Comparison of ENCODE assay signal across 8 cellular contexts in the genomic region with DNA sequence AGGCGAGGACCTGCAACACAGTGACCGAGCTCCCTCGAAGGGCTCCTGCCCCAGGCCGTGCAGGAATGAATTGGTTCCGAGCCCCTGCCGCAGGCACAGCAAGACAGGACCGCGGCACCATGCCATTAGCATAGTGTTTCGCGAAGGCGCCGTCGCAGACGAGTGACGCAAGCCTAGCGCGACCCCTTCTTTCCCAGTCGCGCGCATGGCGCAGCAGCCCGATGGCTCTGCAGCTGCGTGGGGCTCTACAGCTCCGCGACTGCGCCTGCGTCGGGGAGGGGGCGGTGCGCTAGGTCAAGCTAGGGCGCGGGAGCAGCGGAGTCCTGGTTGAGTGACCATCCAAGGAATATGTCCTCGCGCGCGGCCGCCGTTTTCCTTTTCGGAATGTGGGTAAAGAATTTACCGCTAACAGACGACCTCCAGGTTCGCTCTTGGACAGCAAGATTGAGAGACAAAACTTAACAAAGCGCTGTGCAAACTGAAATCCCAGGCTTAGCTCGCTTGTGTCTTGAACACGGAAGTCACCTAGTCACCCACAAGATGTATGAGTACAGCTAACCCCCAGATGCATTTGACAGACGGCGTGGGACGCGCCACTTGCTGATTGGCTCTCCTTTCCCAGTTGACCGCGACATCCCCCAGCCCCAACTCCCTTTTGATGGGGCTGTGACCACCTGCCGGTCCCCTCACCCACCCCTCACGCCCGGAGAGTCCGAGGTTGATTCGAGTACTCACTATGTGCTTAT. TPM values are rescaled to one million over a fixed set of nuclear protein-coding genes. Genes with fewer than 3 reads are reported as not detected.
A peak's percentile ranks its signal among the peaks of the same experiment; 100 is the strongest.
DNase-seq lines count a peak whose midpoint lies in the region; ATAC-seq and TF ChIP-seq lines count a peak whose summit lies in the region.

A gene (minus strand): TSS at position 164 of the 746 bp plus-strand sequence. CDS start 32 bp downstream, at position 132.

- 0 out of 2 replicates have a peak, but pooled peaks cover 1% of the 10 kb centered on the region for H4K20me1 ChIP-seq in PC-9 (ENCODE audit: insufficient read depth)

- in situ Hi-C loops in KBM-7 (cut with MboI; ENCODE audit: low pct_unique_long_range_greater_than_20kb, low sequenced_read_pairs) = no loop called here

- H3K4me3 ChIP-seq in PC-9 = peak within 1 kb of the TSS; percentile 80
- H3K4me3 ChIP-seq in mucosa of descending colon = peak within 1 kb of the TSS; percentile 54

- peaks cover 6% of the 10 kb centered on the region; the same call in 1 of the 2 replicates for H3F3A ChIP-seq in PC-9 (ENCODE audit: insufficient read depth, low read depth)

- H3K4me2 ChIP-seq in PC-9 = peak within 1 kb of the TSS; percentile 87

- POLR2A ChIA-PET in PC-9 (lab: Charles Lee; ENCODE audit: unreplicated experiment) = interaction anchor here (0.6 to 0.9 kb wide), 7 partner anchors 26 to 1163 kb away, joined by 3 to 10 read pairs (median 3); no protein-coding TSS in a partner anchor

- peaks cover 45% of the 10 kb centered on the region for H3K79me2 ChIP-seq in PC-9 (ENCODE audit: low read depth)

- ATAC-seq in GM21723 (IDR thresholded peaks at IDR 0.05; ENCODE audit: unreplicated experiment) = peak; percentile 96
- peak; percentile 100 for ATAC-seq in mucosa of descending colon

- H2AFZ ChIP-seq in PC-9 = peak within 1 kb of the TSS; percentile 95

- intact Hi-C loops in PC-9 (cut with micrococcal nuclease; ENCODE audit: unreplicated experiment) = loop anchor here (1.0 kb wide), 1 partner anchor 24 kb away; a partner anchor contains a TSS
- intact Hi-C loops in mucosa of descending colon (cut with DNase I, micrococcal nuclease) = no loop called here

- no peaks in the 10 kb centered on the region for H3K9me2 ChIP-seq in PC-9 (ENCODE audit: insufficient read depth)

- H3K36me3 ChIP-seq in PC-9 (ENCODE audit: low read depth) (0 out of 2 replicates have a peak, but pooled peaks cover under 1% of the 10 kb centered on the region), mucosa of descending colon (ENCODE audit: low read depth) (no peaks in the 10 kb centered on the region)

- no peaks in the 10 kb centered on the region for H3K9me3 ChIP-seq in PC-9 (ENCODE audit: insufficient read depth, low read depth)
- no peaks in the 10 kb centered on the region for H3K9me3 ChIP-seq in mucosa of descending colon

- TF ChIP-seq CTCF in PC-9 (conservative IDR thresholded peaks at IDR 0.05) = no peak
- no peak for TF ChIP-seq CTCF in mucosa of descending colon (IDR thresholded peaks at IDR 0.05)

- H3K4me1 ChIP-seq in PC-9 (replicated peaks; ENCODE audit: insufficient read depth) (peaks cover 16% of the 10 kb centered on the region), mucosa of descending colon (ENCODE audit: low read depth) (peaks cover 18% of the 10 kb centered on the region)

- no peaks in the 10 kb centered on the region for H3K27me3 ChIP-seq in PC-9 (ENCODE audit: insufficient read depth, low read depth)

- CTCF ChIA-PET in PC-9 (lab: Charles Lee) = no interaction called here

- H3K27ac ChIP-seq in PC-9 (peak within 1 kb of the TSS; percentile 46; the same call in 1 of the 2 replicates), epithelial cell of prostate (peak within 1 kb of the TSS; percentile 50)

- peak; percentile 83 for DNase-seq in DMS53 treated with DMSO at 0.1 percent for 48 hours (lab: John Stamatoyannopoulos, UW; ENCODE audit: unreplicated experiment)
- peak; percentile 96 for DNase-seq in KBM-7
- peak; percentile 90 to 95 for DNase-seq in PC-9
- peak; percentile 98 for DNase-seq in activated T-cell treated with anti-CD3 and anti-CD28 coated beads for 48 hours (ENCODE audit: low read depth)
- peak; percentile 70 for DNase-seq in epithelial cell of prostate (ENCODE audit: low read depth, low spot score)
- peak; percentile 98 to 99 (median 98) for DNase-seq in mucosa of descending colon
- DNase-seq in stimulated activated CD8-positive, alpha-beta memory T cell treated with anti-CD3 and anti-CD28 coated beads, Interleukin-4, amount 100 ng/mL, for 1 hour (ENCODE audit: low read depth in 2 of 2, low spot score in 1 of 2) = peak; percentile 94 to 97

- BruUV-seq in PC-9 (replicated peaks; lab: Mats Ljungman, UMichigan) = TSS peak; percentile 98

RNA-seq across cellular contexts. Expression of the gene that starts here (rescaled TPM):
- total RNA-seq in PC-9 (2021) (15.7 and 21.1 TPM in 2 replicates), mucosa of descending colon (10 to 100 TPM in 1 of 3 donors, 1 to 10 TPM in 2; 9.4 to 12.4 (median 9.6) TPM)

Comparison
In these comparisons a context has a peak if more than half of its experiments do, and no peak if none do; other contexts are left out.
1. Peak in every context shown above with its lines: DNase-seq, ATAC-seq, H3K4me3 ChIP-seq and H3K27ac ChIP-seq.